ENCODE assay signal across 1 cellular context in the genomic region with DNA sequence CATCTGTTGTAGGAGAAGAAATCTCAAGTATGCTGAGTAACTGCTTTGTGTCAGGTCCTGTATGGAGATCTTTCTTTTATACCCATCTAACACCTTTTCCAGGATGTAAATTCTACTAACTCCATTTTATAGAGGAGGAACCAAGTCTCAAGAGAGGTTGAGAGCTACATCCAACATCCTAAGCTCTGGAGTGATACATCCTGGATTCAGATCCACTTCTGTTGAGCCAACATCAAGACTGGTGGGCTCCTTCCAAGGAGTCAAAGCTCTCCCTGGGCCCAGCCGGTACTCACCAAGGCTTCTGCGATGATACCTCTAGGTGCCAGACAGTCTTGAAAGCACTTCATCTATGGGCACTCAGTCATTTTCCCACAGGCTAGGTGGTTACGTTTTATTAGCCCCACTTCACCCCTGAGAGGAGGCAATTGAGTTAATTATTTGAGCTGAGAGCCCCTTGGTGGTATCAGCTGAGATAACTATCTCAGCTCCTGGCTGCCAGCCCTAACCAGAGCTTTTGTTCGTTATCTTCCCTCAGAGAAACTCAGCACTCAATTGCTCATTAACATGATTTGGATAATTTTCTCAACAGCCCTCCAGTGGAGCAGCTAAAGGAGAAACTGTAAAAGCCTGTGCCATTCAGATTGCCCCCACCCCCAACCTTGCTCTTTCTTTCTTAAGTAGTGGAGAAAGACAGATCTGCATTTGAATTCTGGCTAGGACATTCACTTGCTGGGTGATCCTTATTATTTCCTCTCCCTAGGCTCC.
TF ChIP-seq lines count a peak whose summit lies in the region.

No MANE protein-coding gene starts in this region.

TF ChIP-seq in HEK293, 187 proteins besides CTCF, POLR2A, EP300 and RAD21 (continued from another document and continues in another):
- TF ChIP-seq, protein P1, sequence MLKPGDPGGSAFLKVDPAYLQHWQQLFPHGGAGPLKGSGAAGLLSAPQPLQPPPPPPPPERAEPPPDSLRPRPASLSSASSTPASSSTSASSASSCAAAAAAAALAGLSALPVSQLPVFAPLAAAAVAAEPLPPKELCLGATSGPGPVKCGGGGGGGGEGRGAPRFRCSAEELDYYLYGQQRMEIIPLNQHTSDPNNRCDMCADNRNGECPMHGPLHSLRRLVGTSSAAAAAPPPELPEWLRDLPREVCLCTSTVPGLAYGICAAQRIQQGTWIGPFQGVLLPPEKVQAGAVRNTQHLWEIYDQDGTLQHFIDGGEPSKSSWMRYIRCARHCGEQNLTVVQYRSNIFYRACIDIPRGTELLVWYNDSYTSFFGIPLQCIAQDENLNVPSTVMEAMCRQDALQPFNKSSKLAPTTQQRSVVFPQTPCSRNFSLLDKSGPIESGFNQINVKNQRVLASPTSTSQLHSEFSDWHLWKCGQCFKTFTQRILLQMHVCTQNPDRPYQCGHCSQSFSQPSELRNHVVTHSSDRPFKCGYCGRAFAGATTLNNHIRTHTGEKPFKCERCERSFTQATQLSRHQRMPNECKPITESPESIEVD (tag by site-specific recombination; IDR thresholded peaks at IDR 0.05), result peak; percentile 99
- TF ChIP-seq ZNF19 (tag by site-specific recombination; IDR thresholded peaks at IDR 0.05; ENCODE audit: low read depth), result no peak
- TF ChIP-seq ZNF629 (tag by site-specific recombination; IDR thresholded peaks at IDR 0.05), result peak; percentile 87
- TF ChIP-seq ZNF146 (tag by site-specific recombination; IDR thresholded peaks at IDR 0.05), result 0 out of 2 replicates have a peak, but pooled peaks have one; percentile 22
- no peak for TF ChIP-seq SP2 (tag by site-specific recombination; IDR thresholded peaks at IDR 0.05)
- TF ChIP-seq ZXDB (tag by site-specific recombination; IDR thresholded peaks at IDR 0.05), result peak; percentile 98
- no peak for TF ChIP-seq ZNF530 (tag by site-specific recombination; IDR thresholded peaks at IDR 0.05; ENCODE audit: low read depth)
- TF ChIP-seq, protein P2, sequence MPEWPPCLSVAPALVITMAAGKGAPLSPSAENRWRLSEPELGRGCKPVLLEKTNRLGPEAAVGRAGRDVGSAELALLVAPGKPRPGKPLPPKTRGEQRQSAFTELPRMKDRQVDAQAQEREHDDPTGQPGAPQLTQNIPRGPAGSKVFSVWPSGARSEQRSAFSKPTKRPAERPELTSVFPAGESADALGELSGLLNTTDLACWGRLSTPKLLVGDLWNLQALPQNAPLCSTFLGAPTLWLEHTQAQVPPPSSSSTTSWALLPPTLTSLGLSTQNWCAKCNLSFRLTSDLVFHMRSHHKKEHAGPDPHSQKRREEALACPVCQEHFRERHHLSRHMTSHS (tag by site-specific recombination; IDR thresholded peaks at IDR 0.05), result 0 out of 2 replicates have a peak, but pooled peaks have one; percentile 53
- TF ChIP-seq SETDB1 (IDR thresholded peaks at IDR 0.05; ENCODE audit: insufficient read length, low read length), result no peak
- TF ChIP-seq ZNF140 (tag by site-specific recombination; IDR thresholded peaks at IDR 0.05), result no peak; the same call in 1 of the 2 replicates
- TF ChIP-seq SP7 (tag by site-specific recombination; IDR thresholded peaks at IDR 0.05), result peak; percentile 85
- TF ChIP-seq ZNF701 (tag by site-specific recombination; IDR thresholded peaks at IDR 0.05), result no peak
- TF ChIP-seq, protein P3, sequence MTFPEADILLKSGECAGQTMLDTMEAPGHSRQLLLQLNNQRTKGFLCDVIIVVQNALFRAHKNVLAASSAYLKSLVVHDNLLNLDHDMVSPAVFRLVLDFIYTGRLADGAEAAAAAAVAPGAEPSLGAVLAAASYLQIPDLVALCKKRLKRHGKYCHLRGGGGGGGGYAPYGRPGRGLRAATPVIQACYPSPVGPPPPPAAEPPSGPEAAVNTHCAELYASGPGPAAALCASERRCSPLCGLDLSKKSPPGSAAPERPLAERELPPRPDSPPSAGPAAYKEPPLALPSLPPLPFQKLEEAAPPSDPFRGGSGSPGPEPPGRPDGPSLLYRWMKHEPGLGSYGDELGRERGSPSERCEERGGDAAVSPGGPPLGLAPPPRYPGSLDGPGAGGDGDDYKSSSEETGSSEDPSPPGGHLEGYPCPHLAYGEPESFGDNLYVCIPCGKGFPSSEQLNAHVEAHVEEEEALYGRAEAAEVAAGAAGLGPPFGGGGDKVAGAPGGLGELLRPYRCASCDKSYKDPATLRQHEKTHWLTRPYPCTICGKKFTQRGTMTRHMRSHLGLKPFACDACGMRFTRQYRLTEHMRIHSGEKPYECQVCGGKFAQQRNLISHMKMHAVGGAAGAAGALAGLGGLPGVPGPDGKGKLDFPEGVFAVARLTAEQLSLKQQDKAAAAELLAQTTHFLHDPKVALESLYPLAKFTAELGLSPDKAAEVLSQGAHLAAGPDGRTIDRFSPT (tag by site-specific recombination; IDR thresholded peaks at IDR 0.05), result no peak
- TF ChIP-seq GLI2 (tag by site-specific recombination; IDR thresholded peaks at IDR 0.05; ENCODE audit: borderline replicate concordance, low read depth), result peak; percentile 98
- TF ChIP-seq SALL2 (tag by site-specific recombination; IDR thresholded peaks at IDR 0.05; ENCODE audit: borderline replicate concordance), result no peak
- TF ChIP-seq PRDM1 (tag by site-specific recombination; IDR thresholded peaks at IDR 0.05), result no peak
- TF ChIP-seq KLF16 (tag by site-specific recombination; IDR thresholded peaks at IDR 0.05), result 0 out of 2 replicates have a peak, but pooled peaks have one; percentile 33
- TF ChIP-seq ZNF585B (tag by site-specific recombination; IDR thresholded peaks at IDR 0.05), result no peak
- TF ChIP-seq ZNF510 (tag by site-specific recombination; IDR thresholded peaks at IDR 0.05; ENCODE audit: insufficient replicate concordance), result peak; percentile 14
- no peak for TF ChIP-seq ZNF670 (tag by site-specific recombination; IDR thresholded peaks at IDR 0.05; ENCODE audit: low read depth)
- TF ChIP-seq ZNF266 (tag by site-specific recombination; IDR thresholded peaks at IDR 0.05; ENCODE audit: low read depth), result no peak
- TF ChIP-seq EGR2 (tag by site-specific recombination; IDR thresholded peaks at IDR 0.05; ENCODE audit: low read depth), result no peak
- peak; percentile 99 for TF ChIP-seq FEZF1 (tag by site-specific recombination; IDR thresholded peaks at IDR 0.05)
- peak; percentile 80 for TF ChIP-seq ZBTB8A (tag by site-specific recombination; IDR thresholded peaks at IDR 0.05)
- TF ChIP-seq, protein P4, sequence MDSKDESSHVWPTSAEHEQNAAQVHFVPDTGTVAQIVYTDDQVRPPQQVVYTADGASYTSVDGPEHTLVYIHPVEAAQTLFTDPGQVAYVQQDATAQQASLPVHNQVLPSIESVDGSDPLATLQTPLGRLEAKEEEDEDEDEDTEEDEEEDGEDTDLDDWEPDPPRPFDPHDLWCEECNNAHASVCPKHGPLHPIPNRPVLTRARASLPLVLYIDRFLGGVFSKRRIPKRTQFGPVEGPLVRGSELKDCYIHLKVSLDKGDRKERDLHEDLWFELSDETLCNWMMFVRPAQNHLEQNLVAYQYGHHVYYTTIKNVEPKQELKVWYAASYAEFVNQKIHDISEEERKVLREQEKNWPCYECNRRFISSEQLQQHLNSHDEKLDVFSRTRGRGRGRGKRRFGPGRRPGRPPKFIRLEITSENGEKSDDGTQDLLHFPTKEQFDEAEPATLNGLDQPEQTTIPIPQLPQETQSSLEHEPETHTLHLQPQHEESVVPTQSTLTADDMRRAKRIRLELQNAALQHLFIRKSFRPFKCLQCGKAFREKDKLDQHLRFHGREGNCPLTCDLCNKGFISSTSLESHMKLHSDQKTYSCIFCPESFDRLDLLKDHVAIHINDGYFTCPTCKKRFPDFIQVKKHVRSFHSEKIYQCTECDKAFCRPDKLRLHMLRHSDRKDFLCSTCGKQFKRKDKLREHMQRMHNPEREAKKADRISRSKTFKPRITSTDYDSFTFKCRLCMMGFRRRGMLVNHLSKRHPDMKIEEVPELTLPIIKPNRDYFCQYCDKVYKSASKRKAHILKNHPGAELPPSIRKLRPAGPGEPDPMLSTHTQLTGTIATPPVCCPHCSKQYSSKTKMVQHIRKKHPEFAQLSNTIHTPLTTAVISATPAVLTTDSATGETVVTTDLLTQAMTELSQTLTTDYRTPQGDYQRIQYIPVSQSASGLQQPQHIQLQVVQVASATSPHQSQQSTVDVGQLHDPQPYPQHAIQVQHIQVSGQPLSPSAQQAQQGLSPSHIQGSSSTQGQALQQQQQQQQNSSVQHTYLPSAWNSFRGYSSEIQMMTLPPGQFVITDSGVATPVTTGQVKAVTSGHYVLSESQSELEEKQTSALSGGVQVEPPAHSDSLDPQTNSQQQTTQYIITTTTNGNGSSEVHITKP (tag by site-specific recombination; IDR thresholded peaks at IDR 0.05), result peak; percentile 43
- no peak for TF ChIP-seq RBAK (tag by site-specific recombination; IDR thresholded peaks at IDR 0.05)
- TF ChIP-seq, protein P5, sequence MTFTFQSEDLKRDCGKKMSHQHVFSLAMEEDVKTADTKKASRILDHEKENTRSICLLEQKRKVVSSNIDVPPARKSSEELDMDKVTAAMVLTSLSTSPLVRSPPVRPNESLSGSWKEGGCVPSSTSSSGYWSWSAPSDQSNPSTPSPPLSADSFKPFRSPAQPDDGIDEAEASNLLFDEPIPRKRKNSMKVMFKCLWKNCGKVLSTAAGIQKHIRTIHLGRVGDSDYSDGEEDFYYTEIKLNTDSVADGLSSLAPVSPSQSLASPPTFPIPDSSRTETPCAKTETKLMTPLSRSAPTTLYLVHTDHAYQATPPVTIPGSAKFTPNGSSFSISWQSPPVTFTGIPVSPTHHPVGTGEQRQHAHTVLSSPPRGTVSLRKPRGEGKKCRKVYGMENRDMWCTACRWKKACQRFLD (tag by site-specific recombination; IDR thresholded peaks at IDR 0.05), result no peak
- TF ChIP-seq ZNF292 (tag by site-specific recombination; IDR thresholded peaks at IDR 0.05; ENCODE audit: borderline replicate concordance, low read depth), result no peak
- TF ChIP-seq ZBTB7A (tag by site-specific recombination; IDR thresholded peaks at IDR 0.05; ENCODE audit: low read depth), result no peak
- peak; percentile 99 for TF ChIP-seq ZNF843 (tag by site-specific recombination; IDR thresholded peaks at IDR 0.05)
- TF ChIP-seq KLF8 (tag by site-specific recombination; IDR thresholded peaks at IDR 0.05), result no peak; the same call in 1 of the 2 replicates
- TF ChIP-seq, protein P6, sequence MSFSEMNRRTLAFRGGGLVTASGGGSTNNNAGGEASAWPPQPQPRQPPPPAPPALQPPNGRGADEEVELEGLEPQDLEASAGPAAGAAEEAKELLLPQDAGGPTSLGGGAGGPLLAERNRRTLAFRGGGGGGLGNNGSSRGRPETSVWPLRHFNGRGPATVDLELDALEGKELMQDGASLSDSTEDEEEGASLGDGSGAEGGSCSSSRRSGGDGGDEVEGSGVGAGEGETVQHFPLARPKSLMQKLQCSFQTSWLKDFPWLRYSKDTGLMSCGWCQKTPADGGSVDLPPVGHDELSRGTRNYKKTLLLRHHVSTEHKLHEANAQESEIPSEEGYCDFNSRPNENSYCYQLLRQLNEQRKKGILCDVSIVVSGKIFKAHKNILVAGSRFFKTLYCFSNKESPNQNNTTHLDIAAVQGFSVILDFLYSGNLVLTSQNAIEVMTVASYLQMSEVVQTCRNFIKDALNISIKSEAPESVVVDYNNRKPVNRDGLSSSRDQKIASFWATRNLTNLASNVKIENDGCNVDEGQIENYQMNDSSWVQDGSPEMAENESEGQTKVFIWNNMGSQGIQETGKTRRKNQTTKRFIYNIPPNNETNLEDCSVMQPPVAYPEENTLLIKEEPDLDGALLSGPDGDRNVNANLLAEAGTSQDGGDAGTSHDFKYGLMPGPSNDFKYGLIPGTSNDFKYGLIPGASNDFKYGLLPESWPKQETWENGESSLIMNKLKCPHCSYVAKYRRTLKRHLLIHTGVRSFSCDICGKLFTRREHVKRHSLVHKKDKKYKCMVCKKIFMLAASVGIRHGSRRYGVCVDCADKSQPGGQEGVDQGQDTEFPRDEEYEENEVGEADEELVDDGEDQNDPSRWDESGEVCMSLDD (tag by site-specific recombination; IDR thresholded peaks at IDR 0.05), result no peak
- TF ChIP-seq MEIS1 (CRISPR knock-in tag; IDR thresholded peaks at IDR 0.05; ENCODE audit: borderline replicate concordance), result no peak
- no peak for TF ChIP-seq ZNF155 (tag by site-specific recombination; IDR thresholded peaks at IDR 0.05)
- TF ChIP-seq ZBTB21 (tag by site-specific recombination; IDR thresholded peaks at IDR 0.05), result peak; percentile 57
- TF ChIP-seq, protein P7, sequence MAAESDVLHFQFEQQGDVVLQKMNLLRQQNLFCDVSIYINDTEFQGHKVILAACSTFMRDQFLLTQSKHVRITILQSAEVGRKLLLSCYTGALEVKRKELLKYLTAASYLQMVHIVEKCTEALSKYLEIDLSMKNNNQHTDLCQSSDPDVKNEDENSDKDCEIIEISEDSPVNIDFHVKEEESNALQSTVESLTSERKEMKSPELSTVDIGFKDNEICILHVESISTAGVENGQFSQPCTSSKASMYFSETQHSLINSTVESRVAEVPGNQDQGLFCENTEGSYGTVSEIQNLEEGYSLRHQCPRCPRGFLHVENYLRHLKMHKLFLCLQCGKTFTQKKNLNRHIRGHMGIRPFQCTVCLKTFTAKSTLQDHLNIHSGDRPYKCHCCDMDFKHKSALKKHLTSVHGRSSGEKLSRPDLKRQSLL (tag by site-specific recombination; IDR thresholded peaks at IDR 0.05), result no peak
- TF ChIP-seq MZF1 (tag by site-specific recombination; IDR thresholded peaks at IDR 0.05; ENCODE audit: borderline replicate concordance), result peak; percentile 80; the same call in 1 of the 2 replicates
- TF ChIP-seq ZNF610 (tag by site-specific recombination; IDR thresholded peaks at IDR 0.05; ENCODE audit: borderline replicate concordance), result peak; percentile 86
- peak; percentile 45; the same call in 1 of the 2 replicates for TF ChIP-seq KLF7 (tag by site-specific recombination; IDR thresholded peaks at IDR 0.05; ENCODE audit: borderline replicate concordance)
- TF ChIP-seq ZNF157 (tag by site-specific recombination; IDR thresholded peaks at IDR 0.05), result no peak
- TF ChIP-seq, protein P8, sequence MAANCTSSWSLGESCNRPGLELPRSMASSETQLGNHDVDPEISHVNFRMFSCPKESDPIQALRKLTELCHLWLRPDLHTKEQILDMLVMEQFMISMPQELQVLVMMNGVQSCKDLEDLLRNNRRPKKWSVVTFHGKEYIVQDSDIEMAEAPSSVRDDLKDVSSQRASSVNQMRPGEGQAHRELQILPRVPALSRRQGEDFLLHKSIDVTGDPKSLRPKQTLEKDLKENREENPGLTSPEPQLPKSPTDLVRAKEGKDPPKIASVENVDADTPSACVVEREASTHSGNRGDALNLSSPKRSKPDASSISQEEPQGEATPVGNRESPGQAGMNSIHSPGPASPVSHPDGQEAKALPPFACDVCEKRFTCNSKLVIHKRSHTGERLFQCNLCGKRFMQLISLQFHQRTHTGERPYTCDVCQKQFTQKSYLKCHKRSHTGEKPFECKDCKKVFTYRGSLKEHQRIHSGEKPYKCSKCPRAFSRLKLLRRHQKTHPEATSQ (tag by site-specific recombination; IDR thresholded peaks at IDR 0.05), result no peak
- TF ChIP-seq ZNF837 (tag by site-specific recombination; IDR thresholded peaks at IDR 0.05), result no peak
